8 cellular contexts compared by ENCODE assay signal in genomic region chr11:67463680-67464410, GRCh38. TPM values are rescaled to one million over a fixed set of nuclear protein-coding genes. Genes with fewer than 3 reads are reported as not detected.
DNase-seq lines count a peak whose midpoint lies in the region; ATAC-seq and TF ChIP-seq lines count a peak whose summit lies in the region.

No MANE protein-coding gene starts in this region.

- H3K27ac ChIP-seq in VCaP (peak overlapping the region; percentile 98), psoas muscle (peak overlapping the region; percentile 73)

- H3K4me3 Mint-ChIP-seq in activated T-cell treated with anti-CD3 and anti-CD28 coated beads, Interleukin-2, amount 50 U/mL, for 72 hours: peak overlapping the region; percentile 87 to 95

- intact Hi-C loops in cardiac septum (cut with DNase I): no loop called here
- intact Hi-C loops in psoas muscle (cut with DNase I): no loop called here

- no peaks in the 10 kb centered on the region for H3K27me3 ChIP-seq in psoas muscle (ENCODE audit: insufficient read depth in 3 of 3, low read length in 2 of 3)

- H3K4me3 ChIP-seq in psoas muscle: peak overlapping the region; percentile 64

- peaks cover 36% of the 10 kb centered on the region for H3K4me1 Mint-ChIP-seq in activated T-cell treated with anti-CD3 and anti-CD28 coated beads, Interleukin-2, amount 50 U/mL, for 72 hours (ENCODE audit: low read depth)

- DNase-seq in activated T-cell treated with anti-CD3 and anti-CD28 coated beads, Interleukin-2, amount 50 U/mL, for 72 hours: no peak
- DNase-seq in activated T-cell treated with anti-CD3 and anti-CD28 coated beads for 4 hours: no peak
- DNase-seq in cardiac septum (ENCODE audit: low spot score): peak; percentile 83
- DNase-seq in psoas muscle: peak; percentile 83 to 86
- DNase-seq in NAMALWA (ENCODE audit: low spot score): no peak
- no peak for DNase-seq in retina

- H3K27ac Mint-ChIP-seq in activated T-cell treated with anti-CD3 and anti-CD28 coated beads, Interleukin-2, amount 50 U/mL, for 72 hours: peak overlapping the region; percentile 60

- WGBS in psoas muscle, 3 donors: 68 to 78% (median 71%) methylated on average over 15 to 20 of the region's 20 CpGs

- no peak for ATAC-seq in activated T-cell treated with anti-CD3 and anti-CD28 coated beads, Interleukin-2, amount 50 U/mL, for 72 hours (replicated peaks in 1 of 2)
- ATAC-seq in psoas muscle (peak; percentile 75 to 79 (median 78)), GM18870 (IDR thresholded peaks at IDR 0.05; ENCODE audit: unreplicated experiment) (no peak)

- H3K36me3 ChIP-seq in psoas muscle (ENCODE audit: insufficient read depth in 1 of 2, low read depth in 1 of 2): peaks cover 0 to 5% of the 10 kb centered on the region in 2 donors

- peaks cover 26% of the 10 kb centered on the region for H3K4me1 ChIP-seq in psoas muscle

- no peak for TF ChIP-seq CTCF in VCaP (conservative IDR thresholded peaks at IDR 0.05)
- TF ChIP-seq CTCF in psoas muscle (IDR thresholded peaks at IDR 0.05): no peak

- no peaks in the 10 kb centered on the region for H3K27me3 Mint-ChIP-seq in activated T-cell treated with anti-CD3 and anti-CD28 coated beads, Interleukin-2, amount 50 U/mL, for 72 hours (ENCODE audit: low read depth)

- H3K9me3 ChIP-seq in psoas muscle: no peaks in the 10 kb centered on the region

- H3K9me3 Mint-ChIP-seq in activated T-cell treated with anti-CD3 and anti-CD28 coated beads, Interleukin-2, amount 50 U/mL, for 72 hours: no peaks in the 10 kb centered on the region

- no peaks in the 10 kb centered on the region for H3K36me3 Mint-ChIP-seq in activated T-cell treated with anti-CD3 and anti-CD28 coated beads, Interleukin-2, amount 50 U/mL, for 72 hours (ENCODE audit: insufficient read depth in 2 of 2)

RNA-seq across cellular contexts. Expression of gene TMEM134, which starts 5.2 kb away (rescaled TPM):
- 10 to 100 TPM; 53.2 to 59.7 TPM for total RNA-seq in activated T-cell treated with anti-CD3 and anti-CD28 coated beads, Interleukin-2, amount 50 U/mL, for 72 hours
- total RNA-seq in cardiac septum (76.1 TPM), psoas muscle (10 to 100 TPM; 57.1 to 83.2 (median 66.2) TPM)
- 100 to 1,000 TPM in 1 of 3 donors, 10 to 100 TPM in 2; 81.7 to 121 (median 87.8) TPM for polyA plus RNA-seq in psoas muscle

RNA-seq across cellular contexts. Expression of gene CABP4, which starts 8.7 kb away (rescaled TPM):
- total RNA-seq in activated T-cell treated with anti-CD3 and anti-CD28 coated beads, Interleukin-2, amount 50 U/mL, for 72 hours: 10 to 100 TPM in 1 of 2 donors, 1 to 10 TPM in 1; 8.9 to 10.4 TPM
- total RNA-seq in cardiac septum (0.11 TPM), psoas muscle (1 to 10 TPM in 3 of 4 donors, under 1 TPM in 1; 0.93 to 1.9 (median 1.5) TPM)
- polyA plus RNA-seq in psoas muscle: under 1 TPM; 0.35 to 0.89 (median 0.61) TPM

RNA-seq across cellular contexts. Expression of gene GPR152, which starts 11.3 kb away (rescaled TPM):
- total RNA-seq in activated T-cell treated with anti-CD3 and anti-CD28 coated beads, Interleukin-2, amount 50 U/mL, for 72 hours: not detected
- total RNA-seq in cardiac septum: not detected
- total RNA-seq in psoas muscle: under 1 TPM in 1 of 4 donors, not detected in 3; 0.19 TPM
- polyA plus RNA-seq in psoas muscle: not detected

RNA-seq across cellular contexts. Expression of gene AIP, which starts 19.0 kb away (rescaled TPM):
- 100 to 1,000 TPM; 172 to 184 TPM for total RNA-seq in activated T-cell treated with anti-CD3 and anti-CD28 coated beads, Interleukin-2, amount 50 U/mL, for 72 hours
- 43.6 TPM for total RNA-seq in cardiac septum
- total RNA-seq in psoas muscle: 10 to 100 TPM; 25.3 to 42.7 (median 29.9) TPM
- polyA plus RNA-seq in psoas muscle: 10 to 100 TPM; 57.4 to 71.5 (median 57.7) TPM

RNA-seq across cellular contexts. Expression of gene CORO1B, which starts 20.6 kb away (rescaled TPM):
- 10 to 100 TPM; 58.2 to 91.9 TPM for total RNA-seq in activated T-cell treated with anti-CD3 and anti-CD28 coated beads, Interleukin-2, amount 50 U/mL, for 72 hours
- 21.6 TPM for total RNA-seq in cardiac septum
- total RNA-seq in psoas muscle: 10 to 100 TPM in 3 of 4 donors, 1 to 10 TPM in 1; 8.7 to 13.1 (median 11.5) TPM
- polyA plus RNA-seq in psoas muscle: 10 to 100 TPM; 10.6 to 18.1 (median 16.7) TPM

Comparison
In these comparisons a context has a peak if more than half of its experiments do, and no peak if none do; other contexts are left out.
1. ATAC-seq: peak in psoas muscle (4 of 4); none in activated T-cell treated with anti-CD3 and anti-CD28 coated beads, Interleukin-2, amount 50 U/mL, for 72 hours (0 of 2) and GM18870 (single experiment).
2. DNase-seq: peak in cardiac septum (single experiment) and psoas muscle (2 of 2); none in activated T-cell treated with anti-CD3 and anti-CD28 coated beads, Interleukin-2, amount 50 U/mL, for 72 hours (0 of 2), activated T-cell treated with anti-CD3 and anti-CD28 coated beads for 4 hours (single experiment), NAMALWA (single experiment) and retina (single experiment).